ENCODE assay signal across 22 cellular contexts in the genomic region with DNA sequence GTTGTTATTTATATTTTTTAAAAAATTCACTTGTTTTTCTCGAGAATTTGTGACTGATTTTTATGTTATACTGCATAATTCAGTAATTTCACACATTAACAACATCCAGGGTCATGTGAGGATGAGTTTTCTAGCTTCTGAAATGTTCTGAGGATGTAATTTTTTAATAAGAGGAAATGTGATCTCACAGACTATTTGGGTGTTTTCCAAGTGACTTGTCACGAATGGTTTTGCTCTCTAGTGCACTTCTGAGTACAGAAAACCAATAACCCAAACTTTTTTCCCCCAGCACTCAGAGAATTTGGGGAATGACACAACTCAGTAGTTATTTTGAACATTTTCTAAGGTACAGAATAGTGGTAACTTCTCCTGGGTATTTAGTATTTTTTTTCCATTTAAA.
"Had no signal": no experiment of that assay in that cellular context is flagged by ENCODE, and none has a peak within 500 bp of the region (broad histone marks: within the 10 kb centered on the region; RNA-seq: fewer than 3 reads in every experiment).

No MANE protein-coding gene starts in this region.

- H3K27me3 ChIP-seq: left lung, right lobe of liver, spleen, stomach had no signal

- DNase-seq: activated B cell treated with CpG ODN at 0.5 μM for 24 hours; activated CD4-positive, alpha-beta T cell treated with anti-CD3 and anti-CD28 coated beads for 48 hours; activated CD8-positive, alpha-beta memory T cell treated with anti-CD3 and anti-CD28 coated beads, Interleukin-2, amount 50 U/mL, for 4 hours; activated CD8-positive, alpha-beta T cell treated with anti-CD3 and anti-CD28 coated beads for 36 hours; activated gamma-delta T cell treated with Interleukin-2 at 50 U/mL for 16 hours; amniotic stem cell; cerebellar nuclear complex; dermis blood vessel endothelial cell; erythroblast; hippocampal formation; kidney; left lung; right lobe of liver; spleen; stimulated activated CD4-positive, alpha-beta T cell treated with anti-CD3 and anti-CD28 coated beads, Interleukin-1b, Interleukin-23, amount 100 ng/mL, for 48 hours; stomach had no signal

- H3K36me3 ChIP-seq: left lung, right lobe of liver, spleen, stomach, thoracic aorta had no signal

- H3K4me1 Mint-ChIP-seq: activated B cell treated with CpG ODN at 0.5 μM for 24 hours, memory B cell, nephron had no signal

- H3K4me3 ChIP-seq: left lung, right lobe of liver, spleen, stomach, thoracic aorta had no signal

- H3K27ac Mint-ChIP-seq: activated B cell treated with CpG ODN at 0.5 μM for 24 hours; activated CD8-positive, alpha-beta T cell treated with anti-CD3 and anti-CD28 coated beads for 36 hours; activated naive CD8-positive, alpha-beta T cell; memory B cell; nephron; progenitor cell of endocrine pancreas; T-helper 1 cell treated with Interleukin-12 subunit alpha and Interleukin-12 subunit beta and Interleukin-4 antibody, amounts not matched to agents 30 μg/mL and 1 μg/mL, for 36 hours had no signal

- H3K9me3 Mint-ChIP-seq: activated B cell treated with CpG ODN at 0.5 μM for 24 hours, nephron had no signal

- H3K36me3 Mint-ChIP-seq: activated naive CD8-positive, alpha-beta T cell; memory B cell had no signal

- H3K27me3 Mint-ChIP-seq: activated B cell treated with CpG ODN at 0.5 μM for 24 hours; activated CD8-positive, alpha-beta T cell treated with anti-CD3 and anti-CD28 coated beads for 36 hours; activated naive CD8-positive, alpha-beta T cell; memory B cell; progenitor cell of endocrine pancreas had no signal

- H3K9me3 ChIP-seq: left lung, right lobe of liver, spleen, stomach, thoracic aorta had no signal

- H3K4me3 Mint-ChIP-seq: activated B cell treated with CpG ODN at 0.5 μM for 24 hours; activated CD8-positive, alpha-beta T cell treated with anti-CD3 and anti-CD28 coated beads for 36 hours; activated naive CD8-positive, alpha-beta T cell; memory B cell; nephron; T-helper 1 cell treated with Interleukin-12 subunit alpha and Interleukin-12 subunit beta and Interleukin-4 antibody, amounts not matched to agents 30 μg/mL and 1 μg/mL, for 36 hours had no signal

- H3K4me1 ChIP-seq: left lung, right lobe of liver, spleen, stomach had no signal

- H3K27ac ChIP-seq: left lung, right lobe of liver, spleen, stomach, thoracic aorta had no signal
